Comparison of ENCODE assay signal across 16 cellular contexts in genomic region chr16:83946154-83946780, GRCh38. TPM values are rescaled to one million over a fixed set of nuclear protein-coding genes. Genes with fewer than 3 reads are reported as not detected.
DNase-seq lines count a peak whose midpoint lies in the region; ATAC-seq and TF ChIP-seq lines count a peak whose summit lies in the region.
"Had no signal": no experiment of that assay in that cellular context is flagged by ENCODE, and none has a peak within 500 bp of the region (broad histone marks: within the 10 kb centered on the region; RNA-seq: fewer than 3 reads in every experiment).

No MANE protein-coding gene starts in this region.

- H4K8ac ChIP-seq in neuronal stem cell (ENCODE audit: low read depth, low read length), result peak overlapping the region; percentile 65

- no peak overlapping the region for H2BK15ac ChIP-seq in neuronal stem cell (ENCODE audit: low read length)

- no peaks in the 10 kb centered on the region for H3K9me3 Mint-ChIP-seq in stimulated activated naive CD8-positive, alpha-beta T cell treated with anti-CD3 and anti-CD28 coated beads, Interleukin-15, amount 100 ng/mL, for 72 hours
- H3K9me3 Mint-ChIP-seq: CD14-positive monocyte; CD8-positive, alpha-beta T cell had no signal

- no peak for TF ChIP-seq RAD21 in liver (IDR thresholded peaks at IDR 0.05)

- POLR2A ChIA-PET in OCI-LY7 (lab: Charles Lee), result no interaction called here

- H3K4me1 ChIP-seq in liver (ENCODE audit: control insufficient read depth in 4 of 4, insufficient read depth in 4 of 4, low read length in 3 of 4), result peaks cover 24 to 72% (median 65%) of the 10 kb centered on the region in 4 donors
- peaks cover 0 to 3% of the 10 kb centered on the region in 2 donors for H3K4me1 ChIP-seq in neuronal stem cell (ENCODE audit: control insufficient read depth in 2 of 2, insufficient read depth in 1 of 2, low read depth in 1 of 2, low read length in 2 of 2)
- H3K4me1 ChIP-seq in OCI-LY7 (ENCODE audit: insufficient read depth, low read length, poor library complexity, severe bottlenecking), result no peaks in the 10 kb centered on the region

- H2BK5ac ChIP-seq in neuronal stem cell (ENCODE audit: low read length), result no peak overlapping the region

- H3K79me1 ChIP-seq in neuronal stem cell (ENCODE audit: low read depth, low read length), result peaks cover 2% of the 10 kb centered on the region

- H3K18ac ChIP-seq in neuronal stem cell (ENCODE audit: low read length), result no peak overlapping the region

- no peaks in the 10 kb centered on the region for H4K20me1 ChIP-seq in OCI-LY7 (ENCODE audit: insufficient read depth, low read length)

- H2AK5ac ChIP-seq in neuronal stem cell (ENCODE audit: low read depth, low read length), result peak overlapping the region; percentile 28

- H4K91ac ChIP-seq in neuronal stem cell (ENCODE audit: low read depth, low read length, poor library complexity), result no peak overlapping the region

- no peaks in the 10 kb centered on the region for H3K4me1 Mint-ChIP-seq in stimulated activated naive CD8-positive, alpha-beta T cell treated with anti-CD3 and anti-CD28 coated beads, Interleukin-15, amount 100 ng/mL, for 72 hours
- H3K4me1 Mint-ChIP-seq: CD14-positive monocyte had no signal

- intact Hi-C loops in OCI-LY7 (cut with micrococcal nuclease; ENCODE audit: unreplicated experiment), result no loop called here

- no peak overlapping the region for H3K4me3 Mint-ChIP-seq in stimulated activated naive CD8-positive, alpha-beta T cell treated with anti-CD3 and anti-CD28 coated beads, Interleukin-15, amount 100 ng/mL, for 72 hours
- H3K4me3 Mint-ChIP-seq: CD14-positive monocyte; CD8-positive, alpha-beta T cell had no signal

- WGBS in liver, result 59% methylated on average over 24 of the region's 24 CpGs
- WGBS in neuronal stem cell (ENCODE audit: extremely low coverage in 2 of 2, insufficient read length in 2 of 2, insufficient replicate concordance in 1 of 2), 2 donors, result no CpG with 5 or more reads among the region's 24 CpGs

- H3K27ac ChIP-seq in liver (ENCODE audit: low read depth in 1 of 2, low read length in 2 of 2) (peak overlapping the region; percentile 90 to 93), neuronal stem cell (replicated peaks; ENCODE audit: low read length) (no peak overlapping the region), coronary artery (no peak overlapping the region), OCI-LY7 (ENCODE audit: low read depth, low read length, poor library complexity, severe bottlenecking) (no peak overlapping the region)
- H3K27ac ChIP-seq: GM23248 had no signal

- H3K27ac Mint-ChIP-seq in stimulated activated naive CD8-positive, alpha-beta T cell treated with anti-CD3 and anti-CD28 coated beads, Interleukin-15, amount 100 ng/mL, for 72 hours, result no peak overlapping the region
- H3K27ac Mint-ChIP-seq: CD8-positive, alpha-beta T cell had no signal

- H3K27me3 ChIP-seq in liver (ENCODE audit: control insufficient read depth in 4 of 4, insufficient read depth in 4 of 4, low read length in 3 of 4), result no peaks in the 10 kb centered on the region
- H3K27me3 ChIP-seq in neuronal stem cell (ENCODE audit: control insufficient read depth in 3 of 3, insufficient read depth in 3 of 3, low read depth in 1 of 3, low read length in 3 of 3), result no peaks in the 10 kb centered on the region

- no peak overlapping the region for H3K23ac ChIP-seq in neuronal stem cell (ENCODE audit: low read depth, low read length, poor library complexity)

- no peaks in the 10 kb centered on the region for H3K9me2 ChIP-seq in OCI-LY7 (ENCODE audit: insufficient read depth, low read length)

- no peaks in the 10 kb centered on the region for H3K27me3 Mint-ChIP-seq in stimulated activated naive CD8-positive, alpha-beta T cell treated with anti-CD3 and anti-CD28 coated beads, Interleukin-15, amount 100 ng/mL, for 72 hours

- no peak for DNase-seq in stimulated activated naive CD8-positive, alpha-beta T cell treated with anti-CD3 and anti-CD28 coated beads, Interleukin-15, Interleukin-2, amounts not matched to agents 100 U/mL and 50 U/mL, for 24 hours
- DNase-seq in stimulated activated naive CD8-positive, alpha-beta T cell treated with anti-CD3 and anti-CD28 coated beads, Interleukin-15, amount 100 ng/mL, for 72 hours, result no peak
- DNase-seq in neuronal stem cell (ENCODE audit: low spot score), result no peak
- DNase-seq in coronary artery (ENCODE audit: low spot score), result no peak
- DNase-seq in NOMO-1 treated with dmso at 0.1 percent for 144 hours (lab: John Stamatoyannopoulos, UW; ENCODE audit: unreplicated experiment), result no peak
- DNase-seq in OCI-LY7 (ENCODE audit: low spot score), result no peak
- DNase-seq: CD8-positive, alpha-beta T cell; COR-L47; DMS153; DMS79 treated with DMSO at 0.1 percent for 48 hours; EL; GM23248; H7 had no signal

- H2AFZ ChIP-seq in neuronal stem cell (ENCODE audit: low read length), result no peak overlapping the region
- H2AFZ ChIP-seq in OCI-LY7 (ENCODE audit: low read length), result no peak overlapping the region
- H2AFZ ChIP-seq: GM23248 had no signal

- H3K36me3 ChIP-seq in liver (ENCODE audit: control insufficient read depth in 4 of 4, insufficient read depth in 3 of 4, low read depth in 1 of 4, low read length in 3 of 4), result no peaks in the 10 kb centered on the region
- H3K36me3 ChIP-seq in neuronal stem cell (replicated peaks in 1 of 2; ENCODE audit: control insufficient read depth in 2 of 2, insufficient read depth in 2 of 2, low read length in 2 of 2), result no peaks in the 10 kb centered on the region
- H3K36me3 ChIP-seq in OCI-LY7 (ENCODE audit: insufficient read depth, low read length), result no peaks in the 10 kb centered on the region

- peak overlapping the region; percentile 6 to 61 (median 41) for H3K4me3 ChIP-seq in liver (ENCODE audit: low read depth in 1 of 3, low read length in 3 of 3)
- no peak overlapping the region for H3K4me3 ChIP-seq in neuronal stem cell (ENCODE audit: low read length in 2 of 2)
- no peak overlapping the region for H3K4me3 ChIP-seq in coronary artery
- H3K4me3 ChIP-seq in OCI-LY7 (ENCODE audit: low read depth, low read length, poor library complexity, severe bottlenecking), result no peak overlapping the region
- H3K4me3 ChIP-seq: A549, GM23248 had no signal

- H3K4me2 ChIP-seq in neuronal stem cell (ENCODE audit: insufficient read depth, low read length, poor library complexity, severe bottlenecking), result no peak overlapping the region
- H3K4me2 ChIP-seq in OCI-LY7 (ENCODE audit: low read length), result no peak overlapping the region
- H3K4me2 ChIP-seq: A549 had no signal

- H2BK12ac ChIP-seq in neuronal stem cell (ENCODE audit: low read length), result no peak overlapping the region

- CTCF ChIA-PET in OCI-LY7 (lab: Charles Lee; ENCODE audit: unreplicated experiment), result no interaction called here

- no peak overlapping the region for H2BK120ac ChIP-seq in neuronal stem cell (ENCODE audit: low read depth, low read length)

- no peak overlapping the region for H3K4ac ChIP-seq in neuronal stem cell (ENCODE audit: low read length)

- ATAC-seq in stimulated activated naive CD8-positive, alpha-beta T cell treated with anti-CD3 and anti-CD28 coated beads, Interleukin-15, Interleukin-2, amounts not matched to agents 100 U/mL and 50 U/mL, for 24 hours, result peak; percentile 9
- ATAC-seq in stimulated activated naive CD8-positive, alpha-beta T cell treated with anti-CD3 and anti-CD28 coated beads, Interleukin-15, amount 100 ng/mL, for 72 hours, result no peak
- ATAC-seq: A549; CD8-positive, alpha-beta T cell had no signal

- H3K9me3 ChIP-seq in liver (ENCODE audit: control insufficient read depth in 4 of 4, low read length in 3 of 4) (no peaks in the 10 kb centered on the region), neuronal stem cell (replicated peaks in 1 of 2; ENCODE audit: control insufficient read depth in 2 of 2, insufficient read depth in 1 of 2, low read depth in 1 of 2, low read length in 2 of 2) (no peaks in the 10 kb centered on the region), OCI-LY7 (ENCODE audit: low read length) (no peaks in the 10 kb centered on the region)
- H3K9me3 ChIP-seq: A549 had no signal

- H3K79me2 ChIP-seq in OCI-LY7 (ENCODE audit: insufficient read depth, low read depth, low read length), result no peaks in the 10 kb centered on the region

- TF ChIP-seq CTCF in liver (IDR thresholded peaks at IDR 0.05; ENCODE audit: low read depth, low read length, missing input control) (no peak), coronary artery (IDR thresholded peaks at IDR 0.05) (no peak), OCI-LY7 (conservative IDR thresholded peaks at IDR 0.05; ENCODE audit: low read length) (no peak)

- no TSS peak for BruUV-seq in OCI-LY7 (replicated peaks; lab: Mats Ljungman, UMichigan)

- H3K14ac ChIP-seq in neuronal stem cell (ENCODE audit: low read length), result peak overlapping the region; percentile 56

- H3K9ac ChIP-seq in liver (ENCODE audit: low read depth in 1 of 2, low read length in 2 of 2) (peak overlapping the region in 1 of 2 donors; percentile 28), neuronal stem cell (ENCODE audit: low read depth, low read length, poor library complexity) (no peak overlapping the region)
- H3K9ac ChIP-seq: GM23248 had no signal

TF ChIP-seq in liver, 16 proteins besides CTCF, POLR2A, EP300 and RAD21:
- no peak for TF ChIP-seq GABPA (IDR thresholded peaks at IDR 0.05 in 1 of 2, conservative IDR thresholded peaks at IDR 0.05 in 1 of 2)
- no peak for TF ChIP-seq HNF4G (IDR thresholded peaks at IDR 0.05)
- TF ChIP-seq EGR1 (IDR thresholded peaks at IDR 0.05; ENCODE audit: low read depth in 2 of 2), result no peak
- TF ChIP-seq FOXA2 (IDR thresholded peaks at IDR 0.05), result no peak
- TF ChIP-seq RXRA (IDR thresholded peaks at IDR 0.05), result no peak
- no peak for TF ChIP-seq TAF1 (conservative IDR thresholded peaks at IDR 0.05)
- TF ChIP-seq ATF3 (IDR thresholded peaks at IDR 0.05), result no peak

RNA-seq across cellular contexts. Expression of gene OSGIN1, which starts 6.8 kb away (rescaled TPM):
- 10 to 100 TPM in 1 of 2 donors, 1 to 10 TPM in 1; 7.1 to 47.2 TPM for total RNA-seq in liver
- polyA plus RNA-seq in liver, result 10 to 100 TPM; 73.6 to 90.4 TPM
- polyA plus RNA-seq in neuronal stem cell (2013, experiment 1 of 2), result 0.20 TPM
- polyA plus RNA-seq in neuronal stem cell (2013, experiment 2 of 2), result 0.25 TPM
- 0.28 and 0.41 TPM in 2 replicates for total RNA-seq in OCI-LY7 (2014; rRNA removed; shearing (Covaris generic))
- total RNA-seq in OCI-LY7 (2022), result 1.0 and 2.0 TPM in 2 replicates

RNA-seq across cellular contexts. Expression of gene NECAB2, which starts 21.8 kb away (rescaled TPM):
- total RNA-seq in liver, result 1 to 10 TPM in 1 of 2 donors, not detected in 1; 2.7 TPM
- polyA plus RNA-seq in liver, result 1 to 10 TPM; 2.9 to 3.8 TPM
- polyA plus RNA-seq in neuronal stem cell (2013, experiment 1 of 2), result 23.1 TPM
- polyA plus RNA-seq in neuronal stem cell (2013, experiment 2 of 2), result 20.8 TPM
- total RNA-seq in OCI-LY7 (2014; rRNA removed; shearing (Covaris generic)), result not detected in 2 replicates
- not detected in 2 replicates for total RNA-seq in OCI-LY7 (2022)
- total RNA-seq: CD8-positive, alpha-beta T cell; GM23248 had no signal

RNA-seq across cellular contexts. Expression of gene MLYCD, which starts 47.4 kb away (rescaled TPM):
- total RNA-seq in liver (10 to 100 TPM in 1 of 2 donors, 1 to 10 TPM in 1; 3.7 to 24.4 TPM), OCI-LY7 (2022) (10.9 and 11.1 TPM in 2 replicates)
- polyA plus RNA-seq in liver, result 1 to 10 TPM; 7.1 to 7.8 TPM
- polyA plus RNA-seq in neuronal stem cell (2013, experiment 1 of 2), result 1.1 TPM
- polyA plus RNA-seq in neuronal stem cell (2013, experiment 2 of 2), result 1.2 TPM
- 3.2 and 3.5 TPM in 2 replicates for total RNA-seq in OCI-LY7 (2014; rRNA removed; shearing (Covaris generic))

Comparison
In these comparisons a context has a peak if more than half of its experiments do, and no peak if none do; other contexts are left out.
1. H3K27ac ChIP-seq: peak in liver (2 of 2); none in neuronal stem cell (single experiment), coronary artery (0 of 2) and OCI-LY7 (single experiment).
2. H3K4me3 ChIP-seq: peak in liver (3 of 3); none in neuronal stem cell (0 of 2), coronary artery (single experiment) and OCI-LY7 (single experiment).